In the genomic region with DNA sequence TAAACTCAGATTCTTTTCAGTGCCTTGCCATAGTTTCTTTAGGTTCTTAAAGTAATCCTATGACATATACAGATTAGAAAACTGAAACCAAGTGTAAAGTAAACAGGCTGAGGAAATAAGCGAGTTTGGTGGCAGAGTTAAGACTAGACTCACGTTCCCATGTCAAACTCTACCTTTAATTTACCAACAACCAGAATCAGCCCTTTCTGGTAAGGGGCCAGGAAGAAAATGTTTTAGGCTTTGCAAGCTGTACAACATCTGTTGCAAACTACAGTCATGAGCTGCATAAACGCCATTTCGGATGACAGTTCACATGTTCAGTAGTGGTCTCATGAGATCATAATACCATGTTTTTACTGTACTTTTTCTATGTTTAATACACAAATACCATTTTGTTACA, we compare ENCODE assay signal across 12 cellular contexts.
DNase-seq lines count a peak whose midpoint lies in the region; ATAC-seq and TF ChIP-seq lines count a peak whose summit lies in the region.
"Had no signal": no experiment of that assay in that cellular context is flagged by ENCODE, and none has a peak within 500 bp of the region (broad histone marks: within the 10 kb centered on the region; RNA-seq: fewer than 3 reads in every experiment).

No MANE protein-coding gene starts in this region.

- intact Hi-C loops in esophagus muscularis mucosa (cut with DNase I), result loop anchor here (5.0 kb wide), 1 partner anchor 44 kb away; no protein-coding TSS in a partner anchor

- H3K36me3 ChIP-seq in SK-N-SH (replicated peaks in 1 of 2; ENCODE audit: control insufficient read depth in 1 of 2, insufficient read depth in 2 of 2, low read length in 1 of 2) (no peaks in the 10 kb centered on the region), esophagus muscularis mucosa (no peaks in the 10 kb centered on the region), mucosa of stomach (ENCODE audit: control insufficient read depth, insufficient read depth, low read length) (no peaks in the 10 kb centered on the region)

- no peak overlapping the region for H3K4me2 ChIP-seq in SK-N-SH

- H3K4me1 ChIP-seq in SK-N-SH (ENCODE audit: control insufficient read depth in 1 of 2, insufficient read depth in 2 of 2, low read depth in 1 of 2, low read length in 1 of 2), result peaks cover 8 to 42% of the 10 kb centered on the region in 2 experiments
- H3K4me1 ChIP-seq in esophagus muscularis mucosa, result peaks cover 19 to 77% (median 65%) of the 10 kb centered on the region in 4 donors
- H3K4me1 ChIP-seq in mucosa of stomach (ENCODE audit: control insufficient read depth, insufficient read depth, low read length), result peaks cover 14% of the 10 kb centered on the region

- no peak for TF ChIP-seq CTCF in SK-N-SH (IDR thresholded peaks at IDR 0.05)
- no peak for TF ChIP-seq CTCF in esophagus muscularis mucosa (IDR thresholded peaks at IDR 0.05)

- H3K9ac ChIP-seq in SK-N-SH, result peak overlapping the region; percentile 24; the same call in 1 of the 2 replicates
- peak overlapping the region; percentile 26 for H3K9ac ChIP-seq in mucosa of stomach (ENCODE audit: low read length)

- H3K79me2 ChIP-seq in SK-N-SH (ENCODE audit: insufficient read depth), result no peaks in the 10 kb centered on the region

- H3K9me2 ChIP-seq in SK-N-SH, result no peaks in the 10 kb centered on the region

- CTCF ChIA-PET in SK-N-SH (lab: Yijun Ruan, JAX), result no interaction called here

- DNase-seq in SK-N-SH, result no peak
- DNase-seq in esophagus muscularis mucosa (ENCODE audit: extremely low spot score), result peak; percentile 74
- DNase-seq in iPS-NIHi11 (ENCODE audit: low spot score), result no peak
- no peak for DNase-seq in stimulated activated naive CD8-positive, alpha-beta T cell treated with anti-CD3 and anti-CD28 coated beads, Interleukin-15, amount 100 ng/mL, for 72 hours
- DNase-seq: activated effector memory CD4-positive, alpha-beta T cell treated with anti-CD3 and anti-CD28 coated beads, Interleukin-2, amount 50 U/mL, for 16 hours; effector CD8-positive, alpha-beta T cell; naive thymus-derived CD8-positive, alpha-beta T cell; NCI-H2081 treated with DMSO at 0.1 percent for 48 hours had no signal

- TF ChIP-seq POLR2A in esophagus muscularis mucosa (IDR thresholded peaks at IDR 0.05; ENCODE audit: low read depth), result no peak

- H4K20me1 ChIP-seq in SK-N-SH (ENCODE audit: insufficient read depth), result no peaks in the 10 kb centered on the region

- no peak overlapping the region for H2AFZ ChIP-seq in SK-N-SH (ENCODE audit: low read depth)

- WGBS in SK-N-SH (ENCODE audit: low lambda C conversion rate), result 69% methylated on average over 4 of the region's 4 CpGs
- WGBS in esophagus muscularis mucosa, result 39% methylated on average over 4 of the region's 4 CpGs

- no peak overlapping the region for H3K4me3 Mint-ChIP-seq in stimulated activated naive CD8-positive, alpha-beta T cell treated with anti-CD3 and anti-CD28 coated beads, Interleukin-15, amount 100 ng/mL, for 72 hours
- H3K4me3 Mint-ChIP-seq: naive thymus-derived CD8-positive, alpha-beta T cell had no signal

- H3K27me3 ChIP-seq in SK-N-SH (ENCODE audit: insufficient read depth) (no peaks in the 10 kb centered on the region), esophagus muscularis mucosa (no peaks in the 10 kb centered on the region), mucosa of stomach (ENCODE audit: control insufficient read depth, insufficient read depth, low read length) (no peaks in the 10 kb centered on the region)

- peaks cover 9% of the 10 kb centered on the region for H3K27me3 Mint-ChIP-seq in stimulated activated naive CD8-positive, alpha-beta T cell treated with anti-CD3 and anti-CD28 coated beads, Interleukin-15, amount 100 ng/mL, for 72 hours

- peaks cover 45% of the 10 kb centered on the region for H3K4me1 Mint-ChIP-seq in stimulated activated naive CD8-positive, alpha-beta T cell treated with anti-CD3 and anti-CD28 coated beads, Interleukin-15, amount 100 ng/mL, for 72 hours

- ATAC-seq in SK-N-SH treated with all-trans-retinoic acid at 6 μM for 48 hours (no peak), HG02981 (IDR thresholded peaks at IDR 0.05; ENCODE audit: unreplicated experiment) (no peak), HG02840 (IDR thresholded peaks at IDR 0.05; ENCODE audit: low FRiP score, unreplicated experiment) (no peak)
- no peak for ATAC-seq in stimulated activated naive CD8-positive, alpha-beta T cell treated with anti-CD3 and anti-CD28 coated beads, Interleukin-15, amount 100 ng/mL, for 72 hours
- ATAC-seq: naive thymus-derived CD8-positive, alpha-beta T cell had no signal

- POLR2A ChIA-PET in SK-N-SH (lab: Yijun Ruan, JAX), result no interaction called here

- H3K27ac Mint-ChIP-seq in stimulated activated naive CD8-positive, alpha-beta T cell treated with anti-CD3 and anti-CD28 coated beads, Interleukin-15, amount 100 ng/mL, for 72 hours, result no peak overlapping the region
- H3K27ac Mint-ChIP-seq: naive thymus-derived CD8-positive, alpha-beta T cell had no signal

- no peak overlapping the region for H3K4me3 ChIP-seq in SK-N-SH (ENCODE audit: low read depth in 2 of 2, low read length in 1 of 2)
- no peak overlapping the region for H3K4me3 ChIP-seq in esophagus muscularis mucosa
- H3K4me3 ChIP-seq in mucosa of stomach (ENCODE audit: low read length), result no peak overlapping the region

- H3K9me3 Mint-ChIP-seq in stimulated activated naive CD8-positive, alpha-beta T cell treated with anti-CD3 and anti-CD28 coated beads, Interleukin-15, amount 100 ng/mL, for 72 hours, result no peaks in the 10 kb centered on the region
- H3K9me3 Mint-ChIP-seq: naive thymus-derived CD8-positive, alpha-beta T cell had no signal

- TF ChIP-seq RAD21 in SK-N-SH (IDR thresholded peaks at IDR 0.05; ENCODE audit: low read length), result no peak

- no peaks in the 10 kb centered on the region for H3K9me3 ChIP-seq in SK-N-SH
- H3K9me3 ChIP-seq in esophagus muscularis mucosa, result no peaks in the 10 kb centered on the region
- no peaks in the 10 kb centered on the region for H3K9me3 ChIP-seq in mucosa of stomach (ENCODE audit: control insufficient read depth, low read length)

- H3F3A ChIP-seq in SK-N-SH (replicated peaks; ENCODE audit: insufficient read depth), result peaks cover 21% of the 10 kb centered on the region

- peak overlapping the region in 1 of 2 experiments; percentile 67; a peak in 2 of 4 replicates for H3K27ac ChIP-seq in SK-N-SH (ENCODE audit: low read depth in 2 of 2, low read length in 1 of 2)
- H3K27ac ChIP-seq in esophagus muscularis mucosa (replicated peaks in 1 of 4), result peak overlapping the region; percentile 70 to 78 (median 74)

- TF ChIP-seq EP300 in SK-N-SH (IDR thresholded peaks at IDR 0.05; ENCODE audit: borderline replicate concordance in 1 of 2, low read depth in 1 of 2, low read length in 1 of 2) (no peak), esophagus muscularis mucosa (IDR thresholded peaks at IDR 0.05) (no peak)

TF ChIP-seq in SK-N-SH, 30 proteins besides CTCF, POLR2A, EP300 and RAD21 (continues in another document):
- no peak for TF ChIP-seq RCOR1 (IDR thresholded peaks at IDR 0.05; ENCODE audit: low read length)
- no peak for TF ChIP-seq TAF1 (IDR thresholded peaks at IDR 0.05; ENCODE audit: borderline replicate concordance, low read depth, low read length)
- no peak for TF ChIP-seq NRF1 (IDR thresholded peaks at IDR 0.05; ENCODE audit: low read depth, low read length)
- TF ChIP-seq FOSL2 (IDR thresholded peaks at IDR 0.05; ENCODE audit: borderline replicate concordance, low read depth), result no peak
- TF ChIP-seq ELF1 (IDR thresholded peaks at IDR 0.05), result no peak
- TF ChIP-seq, protein P1, sequence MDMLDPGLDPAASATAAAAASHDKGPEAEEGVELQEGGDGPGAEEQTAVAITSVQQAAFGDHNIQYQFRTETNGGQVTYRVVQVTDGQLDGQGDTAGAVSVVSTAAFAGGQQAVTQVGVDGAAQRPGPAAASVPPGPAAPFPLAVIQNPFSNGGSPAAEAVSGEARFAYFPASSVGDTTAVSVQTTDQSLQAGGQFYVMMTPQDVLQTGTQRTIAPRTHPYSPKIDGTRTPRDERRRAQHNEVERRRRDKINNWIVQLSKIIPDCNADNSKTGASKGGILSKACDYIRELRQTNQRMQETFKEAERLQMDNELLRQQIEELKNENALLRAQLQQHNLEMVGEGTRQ (IDR thresholded peaks at IDR 0.05; ENCODE audit: borderline replicate concordance, low read depth, low read length), result no peak

TF ChIP-seq in SK-N-SH treated with all-trans-retinoic acid at 6 μM for 48 hours, 23 proteins besides CTCF, POLR2A, EP300 and RAD21:
- TF ChIP-seq ZFP30 (CRISPR knock-in tag; IDR thresholded peaks at IDR 0.05) (no peak), OSR1 (CRISPR knock-in tag; IDR thresholded peaks at IDR 0.05) (no peak), GLIS3 (CRISPR knock-in tag; IDR thresholded peaks at IDR 0.05) (no peak), ISL1 (CRISPR knock-in tag; IDR thresholded peaks at IDR 0.05) (no peak), ZC3H10 (CRISPR knock-in tag; IDR thresholded peaks at IDR 0.05) (no peak)
